15 cellular contexts compared by ENCODE assay signal in the genomic region with DNA sequence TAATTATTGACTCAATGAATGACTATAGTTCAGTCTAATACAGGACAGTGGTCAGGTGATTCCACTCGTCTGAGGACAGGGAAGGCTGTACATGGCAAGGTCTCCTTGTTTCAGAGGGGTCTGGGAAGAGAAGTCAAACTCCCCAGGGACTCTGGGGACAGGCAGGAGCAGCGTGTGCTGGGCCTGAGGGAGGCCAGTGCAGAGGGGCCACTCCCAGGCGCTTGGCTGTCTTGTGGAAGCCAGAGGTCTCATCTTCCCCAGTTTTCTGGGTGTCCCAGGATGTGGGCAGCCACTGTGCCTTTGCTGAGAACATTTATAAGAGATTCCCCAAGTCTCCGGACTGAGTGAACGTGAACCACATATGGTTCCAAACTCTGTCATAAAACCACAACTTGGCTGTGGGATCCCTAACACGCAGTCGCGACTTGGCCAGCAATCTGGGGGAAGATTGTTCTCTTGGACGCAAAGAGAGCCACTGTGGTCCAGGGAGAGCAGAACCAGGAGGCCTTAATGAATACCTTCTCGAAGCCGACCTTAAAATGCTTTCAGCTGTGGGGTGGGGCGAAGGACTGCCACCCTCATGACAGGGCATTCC. TPM values are rescaled to one million over a fixed set of nuclear protein-coding genes. Genes with fewer than 3 reads are reported as not detected.
DNase-seq lines count a peak whose midpoint lies in the region; ATAC-seq and TF ChIP-seq lines count a peak whose summit lies in the region.
"Had no signal": no experiment of that assay in that cellular context is flagged by ENCODE, and none has a peak within 500 bp of the region (broad histone marks: within the 10 kb centered on the region; RNA-seq: fewer than 3 reads in every experiment).

No MANE protein-coding gene starts in this region.

- H2BK5ac ChIP-seq in mesendoderm (ENCODE audit: low read length), result peak overlapping the region; percentile 49

- peaks cover 4% of the 10 kb centered on the region for H3K36me3 Mint-ChIP-seq in natural killer cell treated with Interleukin-12 subunit alpha and Interleukin-12 subunit beta and Interleukin-15 and Interleukin-18, amount 100 ng/mL, for 72 hours
- H3K36me3 Mint-ChIP-seq in natural killer cell, result no peaks in the 10 kb centered on the region
- H3K36me3 Mint-ChIP-seq: CD8-positive, alpha-beta memory T cell had no signal

- H3K4me2 ChIP-seq in mesendoderm (ENCODE audit: low read length), result no peak overlapping the region

- no peak overlapping the region for H3K4ac ChIP-seq in mesendoderm (ENCODE audit: low read depth, low read length)

- H3K36me3 ChIP-seq in mesendoderm (ENCODE audit: control insufficient read depth, insufficient read depth, low read length), result no peaks in the 10 kb centered on the region
- H3K36me3 ChIP-seq: BE2C had no signal

- H3K79me2 ChIP-seq in mesendoderm (ENCODE audit: control insufficient read depth, insufficient read depth, low read length), result no peaks in the 10 kb centered on the region

- H2BK15ac ChIP-seq in mesendoderm (replicated peaks; ENCODE audit: low read depth), result peak overlapping the region; percentile 21

- H3K23ac ChIP-seq in mesendoderm (ENCODE audit: low read length), result no peak overlapping the region

- TF ChIP-seq CTCF in natural killer cell (IDR thresholded peaks at IDR 0.05) (no peak), astrocyte of the cerebellum (IDR thresholded peaks at IDR 0.05; ENCODE audit: low read depth, low read length, missing control alignments) (no peak)

- H3K4me3 ChIP-seq in astrocyte of the cerebellum (ENCODE audit: low read depth, low read length) (no peak overlapping the region), mesendoderm (ENCODE audit: low read length) (no peak overlapping the region)

- in situ Hi-C loops in astrocyte of the cerebellum (cut with HindIII; ENCODE audit: low sequenced_read_pairs), result no loop called here

- peaks cover 77 to 78% of the 10 kb centered on the region in 2 donors for H3K4me1 Mint-ChIP-seq in natural killer cell treated with Interleukin-12 subunit alpha and Interleukin-12 subunit beta and Interleukin-15 and Interleukin-18, amount 100 ng/mL, for 72 hours (ENCODE audit: low read depth in 2 of 2)
- H3K4me1 Mint-ChIP-seq in natural killer cell, result peaks cover 46 to 62% of the 10 kb centered on the region in 2 donors

- H3K9me3 Mint-ChIP-seq in natural killer cell treated with Interleukin-12 subunit alpha and Interleukin-12 subunit beta and Interleukin-15 and Interleukin-18, amount 100 ng/mL, for 72 hours, result no peaks in the 10 kb centered on the region
- H3K9me3 Mint-ChIP-seq in natural killer cell, result no peaks in the 10 kb centered on the region
- H3K9me3 Mint-ChIP-seq: CD8-positive, alpha-beta memory T cell had no signal

- H3K4me1 ChIP-seq in mesendoderm (ENCODE audit: control insufficient read depth, low read depth, low read length), result peaks cover 21% of the 10 kb centered on the region
- H3K4me1 ChIP-seq: BE2C had no signal

- H4K5ac ChIP-seq in mesendoderm (ENCODE audit: low read length), result no peak overlapping the region

- no peak overlapping the region for H4K8ac ChIP-seq in mesendoderm (ENCODE audit: low read depth, low read length)

- no peak overlapping the region for H3K27ac ChIP-seq in mesendoderm (ENCODE audit: low read depth, low read length)
- H3K27ac ChIP-seq: HL-60, RWPE1 had no signal

- H3K56ac ChIP-seq in mesendoderm (ENCODE audit: low read length), result peak overlapping the region; percentile 61

- no peaks in the 10 kb centered on the region for H3K27me3 Mint-ChIP-seq in natural killer cell treated with Interleukin-12 subunit alpha and Interleukin-12 subunit beta and Interleukin-15 and Interleukin-18, amount 100 ng/mL, for 72 hours
- H3K27me3 Mint-ChIP-seq in natural killer cell (ENCODE audit: low read depth in 2 of 2), result no peaks in the 10 kb centered on the region
- H3K27me3 Mint-ChIP-seq: CD8-positive, alpha-beta memory T cell had no signal

- peak overlapping the region; percentile 60 for H2AK5ac ChIP-seq in mesendoderm (ENCODE audit: low read length)

- no peak overlapping the region for H3K18ac ChIP-seq in mesendoderm (ENCODE audit: low read length)

- intact Hi-C loops in natural killer cell (cut with micrococcal nuclease), result no loop called here

- H3K4me3 Mint-ChIP-seq in natural killer cell treated with Interleukin-12 subunit alpha and Interleukin-12 subunit beta and Interleukin-15 and Interleukin-18, amount 100 ng/mL, for 72 hours, result no peak overlapping the region
- H3K4me3 Mint-ChIP-seq in natural killer cell, result no peak overlapping the region

- no peak overlapping the region for H3K9ac ChIP-seq in mesendoderm (ENCODE audit: low read length)

- DNase-seq in natural killer cell treated with Interleukin-12 subunit alpha and Interleukin-12 subunit beta and Interleukin-15 and Interleukin-18, amount 100 ng/mL, for 72 hours (ENCODE audit: low spot score), result no peak
- DNase-seq in natural killer cell (no peak), astrocyte of the cerebellum (ENCODE audit: low read depth) (peak; percentile 71), mesendoderm (no peak), COLO668 (lab: John Stamatoyannopoulos, UW; ENCODE audit: unreplicated experiment) (no peak)
- DNase-seq: BE2C; CD8-positive, alpha-beta memory T cell; NCI-H146; NCI-H2107; NCI-H345; NCI-H526 treated with DMSO at 0.1 percent for 48 hours had no signal

- H3K79me1 ChIP-seq in mesendoderm (ENCODE audit: low read length), result no peaks in the 10 kb centered on the region

- peak overlapping the region; percentile 87 to 95 for H3K27ac Mint-ChIP-seq in natural killer cell treated with Interleukin-12 subunit alpha and Interleukin-12 subunit beta and Interleukin-15 and Interleukin-18, amount 100 ng/mL, for 72 hours
- no peak overlapping the region for H3K27ac Mint-ChIP-seq in natural killer cell

- peak overlapping the region; percentile 31 for H2BK120ac ChIP-seq in mesendoderm (ENCODE audit: low read depth, low read length)

- no peaks in the 10 kb centered on the region for H3K27me3 ChIP-seq in mesendoderm (ENCODE audit: insufficient read depth, low read length, poor library complexity)
- H3K27me3 ChIP-seq: BE2C had no signal

- WGBS in mesendoderm (ENCODE audit: extremely low coverage, insufficient coverage, low lambda C conversion rate), result no CpG with 5 or more reads among the region's 12 CpGs

- ATAC-seq in natural killer cell treated with Interleukin-12 subunit alpha and Interleukin-12 subunit beta and Interleukin-15 and Interleukin-18, amount 100 ng/mL, for 72 hours, result no peak
- no peak for ATAC-seq in natural killer cell
- no peak for ATAC-seq in GM21825 (IDR thresholded peaks at IDR 0.05; ENCODE audit: unreplicated experiment)
- no peak for ATAC-seq in HG02642 (IDR thresholded peaks at IDR 0.05; ENCODE audit: poor library complexity, unreplicated experiment)

RNA-seq across cellular contexts. Expression of a gene that starts 30.4 kb away (rescaled TPM):
- 100 to 1,000 TPM; 579 to 941 TPM for total RNA-seq in natural killer cell treated with Interleukin-12 subunit alpha and Interleukin-12 subunit beta and Interleukin-15 and Interleukin-18, amount 100 ng/mL, for 72 hours
- 100 to 1,000 TPM; 512 to 725 (median 719) TPM for total RNA-seq in natural killer cell
- 22.9 TPM for polyA plus RNA-seq in mesendoderm (2013, experiment 1 of 2)
- 23.5 TPM for polyA plus RNA-seq in mesendoderm (2013, experiment 2 of 2)

Comparison
In these comparisons a context has a peak if more than half of its experiments do, and no peak if none do; other contexts are left out.
1. H3K27ac Mint-ChIP-seq: peak in natural killer cell treated with Interleukin-12 subunit alpha and Interleukin-12 subunit beta and Interleukin-15 and Interleukin-18, amount 100 ng/mL, for 72 hours (2 of 2); none in natural killer cell (0 of 2).